ENCODE assay signal across 20 cellular contexts in genomic region chr21:44955141-44955802, GRCh38. TPM values are rescaled to one million over a fixed set of nuclear protein-coding genes. Genes with fewer than 3 reads are reported as not detected.
DNase-seq lines count a peak whose midpoint lies in the region; ATAC-seq, FAIRE-seq and TF ChIP-seq lines count a peak whose summit lies in the region.
"Had no signal": no experiment of that assay in that cellular context is flagged by ENCODE, and none has a peak within 500 bp of the region (broad histone marks: within the 10 kb centered on the region; RNA-seq: fewer than 3 reads in every experiment).

No MANE protein-coding gene starts in this region.

- H3K4me1 ChIP-seq in endodermal cell (ENCODE audit: control insufficient read depth, insufficient read depth, low read length): no peaks in the 10 kb centered on the region

- peaks cover 0 to 13% of the 10 kb centered on the region in 2 donors for H3K4me1 Mint-ChIP-seq in natural killer cell treated with Interleukin-12 subunit alpha and Interleukin-12 subunit beta and Interleukin-15 and Interleukin-18, amount 100 ng/mL, for 72 hours (ENCODE audit: low read depth in 2 of 2)
- H3K4me1 Mint-ChIP-seq in natural killer cell (peaks cover 0 to 23% of the 10 kb centered on the region in 2 donors), endodermal cell (peaks cover 4% of the 10 kb centered on the region), nephron progenitor cell (peaks cover 23% of the 10 kb centered on the region)
- H3K4me1 Mint-ChIP-seq in activated T-helper 2 cell treated with anti-CD3 and anti-CD28 coated beads, Interferon-gamma antibody, Interleukin-2, Interleukin-4, amounts not matched to agents 10 μg/mL and 5 μg/mL and 100 μg/mL, durations not matched to agents 14 hours and 24 hours and 36 hours (ENCODE audit: low read depth): peaks cover 1% of the 10 kb centered on the region

- no peaks in the 10 kb centered on the region for H3K9me3 Mint-ChIP-seq in natural killer cell treated with Interleukin-12 subunit alpha and Interleukin-12 subunit beta and Interleukin-15 and Interleukin-18, amount 100 ng/mL, for 72 hours
- H3K9me3 Mint-ChIP-seq in natural killer cell (no peaks in the 10 kb centered on the region), endodermal cell (no peaks in the 10 kb centered on the region), nephron progenitor cell (no peaks in the 10 kb centered on the region)
- no peaks in the 10 kb centered on the region for H3K9me3 Mint-ChIP-seq in activated T-helper 2 cell treated with anti-CD3 and anti-CD28 coated beads, Interferon-gamma antibody, Interleukin-2, Interleukin-4, amounts not matched to agents 10 μg/mL and 5 μg/mL and 100 μg/mL, durations not matched to agents 14 hours and 24 hours and 36 hours
- H3K9me3 Mint-ChIP-seq: CD4-positive, CD25-positive, alpha-beta regulatory T cell had no signal

- H3K9me3 ChIP-seq in endodermal cell (ENCODE audit: control insufficient read depth, low read length): no peaks in the 10 kb centered on the region
- H3K9me3 ChIP-seq: gastroesophageal sphincter, testis had no signal

- no peak overlapping the region for H3K4me3 Mint-ChIP-seq in natural killer cell treated with Interleukin-12 subunit alpha and Interleukin-12 subunit beta and Interleukin-15 and Interleukin-18, amount 100 ng/mL, for 72 hours
- H3K4me3 Mint-ChIP-seq in natural killer cell (no peak overlapping the region), endodermal cell (no peak overlapping the region), nephron progenitor cell (no peak overlapping the region)
- no peak overlapping the region for H3K4me3 Mint-ChIP-seq in activated T-helper 2 cell treated with anti-CD3 and anti-CD28 coated beads, Interferon-gamma antibody, Interleukin-2, Interleukin-4, amounts not matched to agents 10 μg/mL and 5 μg/mL and 100 μg/mL, durations not matched to agents 14 hours and 24 hours and 36 hours (ENCODE audit: low read depth)

- no peaks in the 10 kb centered on the region for H3K27me3 Mint-ChIP-seq in natural killer cell treated with Interleukin-12 subunit alpha and Interleukin-12 subunit beta and Interleukin-15 and Interleukin-18, amount 100 ng/mL, for 72 hours
- H3K27me3 Mint-ChIP-seq in natural killer cell (ENCODE audit: low read depth in 2 of 2) (no peaks in the 10 kb centered on the region), endodermal cell (ENCODE audit: insufficient read depth) (no peaks in the 10 kb centered on the region), nephron progenitor cell (ENCODE audit: low read depth, poor library complexity) (no peaks in the 10 kb centered on the region)
- H3K27me3 Mint-ChIP-seq in activated T-helper 2 cell treated with anti-CD3 and anti-CD28 coated beads, Interferon-gamma antibody, Interleukin-2, Interleukin-4, amounts not matched to agents 10 μg/mL and 5 μg/mL and 100 μg/mL, durations not matched to agents 14 hours and 24 hours and 36 hours (ENCODE audit: low read depth): no peaks in the 10 kb centered on the region
- H3K27me3 Mint-ChIP-seq: CD4-positive, CD25-positive, alpha-beta regulatory T cell had no signal

- no peak for FAIRE-seq in RCC 7860 (lab: Jason Lieb, UNC)
- FAIRE-seq: GM12892 had no signal

- no peak overlapping the region for H3K27ac Mint-ChIP-seq in natural killer cell treated with Interleukin-12 subunit alpha and Interleukin-12 subunit beta and Interleukin-15 and Interleukin-18, amount 100 ng/mL, for 72 hours
- H3K27ac Mint-ChIP-seq in natural killer cell (no peak overlapping the region), endodermal cell (peak overlapping the region; percentile 46), nephron progenitor cell (peak overlapping the region; percentile 15)
- no peak overlapping the region for H3K27ac Mint-ChIP-seq in activated T-helper 2 cell treated with anti-CD3 and anti-CD28 coated beads, Interferon-gamma antibody, Interleukin-2, Interleukin-4, amounts not matched to agents 10 μg/mL and 5 μg/mL and 100 μg/mL, durations not matched to agents 14 hours and 24 hours and 36 hours

- H3K36me3 ChIP-seq in endodermal cell (ENCODE audit: control insufficient read depth, insufficient read depth, low read length): peaks cover 30% of the 10 kb centered on the region

- intact Hi-C loops in natural killer cell (cut with micrococcal nuclease): no loop called here
- intact Hi-C loops in activated T-helper 2 cell treated with anti-CD3 and anti-CD28 coated beads, Interferon-gamma antibody, Interleukin-2, Interleukin-4, amounts not matched to agents 10 μg/mL and 5 μg/mL and 100 μg/mL, durations not matched to agents 14 hours and 24 hours and 36 hours (cut with micrococcal nuclease): no loop called here

- TF ChIP-seq CTCF in natural killer cell (IDR thresholded peaks at IDR 0.05) (no peak), endodermal cell (conservative IDR thresholded peaks at IDR 0.05) (no peak), nephron progenitor cell (IDR thresholded peaks at IDR 0.05) (no peak)

- peak; percentile 12 for DNase-seq in natural killer cell treated with Interleukin-12 subunit alpha and Interleukin-12 subunit beta and Interleukin-15 and Interleukin-18, amount 100 ng/mL, for 72 hours (ENCODE audit: low spot score)
- no peak for DNase-seq in natural killer cell
- DNase-seq in endodermal cell: no peak
- DNase-seq in nephron progenitor cell: no peak
- DNase-seq in RCC 7860 (ENCODE audit: low spot score): no peak
- DNase-seq in activated T-helper 2 cell treated with anti-CD3 and anti-CD28 coated beads, Interferon-gamma antibody, Interleukin-2, Interleukin-4, amounts not matched to agents 10 μg/mL and 5 μg/mL and 100 μg/mL, durations not matched to agents 14 hours and 24 hours and 36 hours (ENCODE audit: low spot score): no peak
- DNase-seq in NCI-H446 treated with DMSO at 0.1 percent for 48 hours (lab: John Stamatoyannopoulos, UW): no peak
- DNase-seq: activated CD4-positive, alpha-beta T cell treated with anti-CD3 and anti-CD28 coated beads for 4 hours; activated naive CD4-positive, alpha-beta T cell; CD4-positive, CD25-positive, alpha-beta regulatory T cell; GM23248; NCI-H146; NCI-H226; NK-92 treated with Interleukin-12 subunit alpha and Interleukin-12 subunit beta, amount 100 ng/mL, for 24 hours; testis had no signal

- H3K4me3 ChIP-seq in endodermal cell (ENCODE audit: low read length): no peak overlapping the region
- H3K4me3 ChIP-seq: gastroesophageal sphincter, GM23248, testis had no signal

- no peaks in the 10 kb centered on the region for H3K36me3 Mint-ChIP-seq in natural killer cell treated with Interleukin-12 subunit alpha and Interleukin-12 subunit beta and Interleukin-15 and Interleukin-18, amount 100 ng/mL, for 72 hours
- H3K36me3 Mint-ChIP-seq in natural killer cell (no peaks in the 10 kb centered on the region), endodermal cell (ENCODE audit: low read depth) (peaks cover 23% of the 10 kb centered on the region), nephron progenitor cell (ENCODE audit: low read depth) (peaks cover 17% of the 10 kb centered on the region)
- peaks cover 31% of the 10 kb centered on the region for H3K36me3 Mint-ChIP-seq in activated T-helper 2 cell treated with anti-CD3 and anti-CD28 coated beads, Interferon-gamma antibody, Interleukin-2, Interleukin-4, amounts not matched to agents 10 μg/mL and 5 μg/mL and 100 μg/mL, durations not matched to agents 14 hours and 24 hours and 36 hours (ENCODE audit: low read depth)

- H3K27me3 ChIP-seq in endodermal cell (ENCODE audit: control insufficient read depth, insufficient read depth, low read length, poor library complexity, severe bottlenecking): no peaks in the 10 kb centered on the region
- H3K27me3 ChIP-seq: dorsolateral prefrontal cortex, gastroesophageal sphincter, testis had no signal

- H3K9ac ChIP-seq in endodermal cell (ENCODE audit: extremely low read depth, low read length, poor library complexity, severe bottlenecking): no peak overlapping the region
- H3K9ac ChIP-seq: GM23248 had no signal

- no peak overlapping the region for H3K27ac ChIP-seq in endodermal cell (ENCODE audit: low read depth, low read length)
- H3K27ac ChIP-seq: GM23248, testis had no signal

- ATAC-seq in natural killer cell treated with Interleukin-12 subunit alpha and Interleukin-12 subunit beta and Interleukin-15 and Interleukin-18, amount 100 ng/mL, for 72 hours: no peak
- no peak for ATAC-seq in natural killer cell
- ATAC-seq in GM18861 (IDR thresholded peaks at IDR 0.05; ENCODE audit: unreplicated experiment): no peak
- ATAC-seq: gastroesophageal sphincter had no signal

- WGBS in endodermal cell (ENCODE audit: insufficient coverage in 1 of 2, insufficient read length in 1 of 2), 2 experiments: 94 to 97% methylated on average over 17 to 21 of the region's 21 CpGs

RNA-seq across cellular contexts. Expression of gene SLX9, which starts 15.4 kb away (rescaled TPM):
- 10 to 100 TPM; 43.5 to 83.6 TPM for total RNA-seq in natural killer cell treated with Interleukin-12 subunit alpha and Interleukin-12 subunit beta and Interleukin-15 and Interleukin-18, amount 100 ng/mL, for 72 hours
- total RNA-seq in natural killer cell (10 to 100 TPM; 12.8 to 22.9 (median 20.0) TPM), endodermal cell (10 to 100 TPM; 38.0 to 48.9 TPM)
- polyA plus RNA-seq in endodermal cell (2013, experiment 1 of 2): 27.9 TPM
- 24.0 TPM for polyA plus RNA-seq in endodermal cell (2013, experiment 2 of 2)
- total RNA-seq in activated T-helper 2 cell treated with anti-CD3 and anti-CD28 coated beads, Interferon-gamma antibody, Interleukin-2, Interleukin-4, amounts not matched to agents 10 μg/mL and 5 μg/mL and 100 μg/mL, durations not matched to agents 14 hours and 24 hours and 36 hours: 65.8 and 72.6 TPM in 2 replicates

RNA-seq across cellular contexts. Expression of gene ITGB2, which starts 34.6 kb away (rescaled TPM):
- total RNA-seq in natural killer cell treated with Interleukin-12 subunit alpha and Interleukin-12 subunit beta and Interleukin-15 and Interleukin-18, amount 100 ng/mL, for 72 hours: 1,000 to 10,000 TPM in 1 of 2 donors, 100 to 1,000 TPM in 1; 448 to 1,246 TPM
- total RNA-seq in natural killer cell (1,000 to 10,000 TPM; 1,223 to 1,393 (median 1,250) TPM), endodermal cell (1 to 10 TPM; 1.6 to 2.3 TPM)
- polyA plus RNA-seq in endodermal cell (2013, experiment 1 of 2): 0.36 TPM
- 0.54 TPM for polyA plus RNA-seq in endodermal cell (2013, experiment 2 of 2)
- 210 and 212 TPM in 2 replicates for total RNA-seq in activated T-helper 2 cell treated with anti-CD3 and anti-CD28 coated beads, Interferon-gamma antibody, Interleukin-2, Interleukin-4, amounts not matched to agents 10 μg/mL and 5 μg/mL and 100 μg/mL, durations not matched to agents 14 hours and 24 hours and 36 hours
- total RNA-seq: RPMI7951 had no signal

Comparison
In these comparisons a context has a peak if more than half of its experiments do, and no peak if none do; other contexts are left out.
1. H3K27ac Mint-ChIP-seq: peak in endodermal cell (single experiment) and nephron progenitor cell (single experiment); none in natural killer cell treated with Interleukin-12 subunit alpha and Interleukin-12 subunit beta and Interleukin-15 and Interleukin-18, amount 100 ng/mL, for 72 hours (0 of 2), natural killer cell (0 of 2) and activated T-helper 2 cell treated with anti-CD3 and anti-CD28 coated beads, Interferon-gamma antibody, Interleukin-2, Interleukin-4, amounts not matched to agents 10 μg/mL and 5 μg/mL and 100 μg/mL, durations not matched to agents 14 hours and 24 hours and 36 hours (single experiment).
2. RNA of gene ITGB2, which starts 34.6 kb away (total RNA-seq): 1,223 to 1,393 TPM in natural killer cell, 448 to 1,246 TPM in natural killer cell treated with Interleukin-12 subunit alpha and Interleukin-12 subunit beta and Interleukin-15 and Interleukin-18, amount 100 ng/mL, for 72 hours and 210 to 212 TPM in activated T-helper 2 cell treated with anti-CD3 and anti-CD28 coated beads, Interferon-gamma antibody, Interleukin-2, Interleukin-4, amounts not matched to agents 10 μg/mL and 5 μg/mL and 100 μg/mL, durations not matched to agents 14 hours and 24 hours and 36 hours; 1.6 to 2.3 TPM in endodermal cell; every median in the first group is over 10 times any median in the second.